Comparison of ENCODE assay signal across 8 cellular contexts in genomic region chr10:92419740-92420553, GRCh38.
DNase-seq lines count a peak whose midpoint lies in the region; ATAC-seq and TF ChIP-seq lines count a peak whose summit lies in the region.

No MANE protein-coding gene starts in this region.

- H3K27ac ChIP-seq in duodenal mucosa (ENCODE audit: low read depth, low read length) (no peak overlapping the region), liver (ENCODE audit: low read depth in 1 of 2, low read length in 2 of 2) (no peak overlapping the region), thymus (ENCODE audit: low read depth) (no peak overlapping the region)

- H3K27me3 ChIP-seq in duodenal mucosa (ENCODE audit: control insufficient read depth in 1 of 2, insufficient read depth in 2 of 2, low read length in 2 of 2) (peaks cover 7 to 10% of the 10 kb centered on the region in 2 donors), liver (ENCODE audit: control insufficient read depth in 4 of 4, insufficient read depth in 4 of 4, low read length in 3 of 4) (peaks cover 0 to 5% (median 1%) of the 10 kb centered on the region in 4 donors), thymus (ENCODE audit: control insufficient read depth, insufficient read depth) (peaks cover 6% of the 10 kb centered on the region)

- H3K4me1 Mint-ChIP-seq in T-helper 2 cell treated with Interferon-gamma antibody and Interleukin-4, amounts not matched to agents 5 μg/mL and 100 μg/mL, for 36 hours (ENCODE audit: low read depth): peaks cover 6% of the 10 kb centered on the region

- no peak for ATAC-seq in activated CD4-positive, CD25-positive, alpha-beta regulatory T cell treated with anti-CD3 and anti-CD28 coated beads, Interleukin-2, amount 50 U/mL, for 24 hours
- no peak for ATAC-seq in HG02938 (IDR thresholded peaks at IDR 0.05; ENCODE audit: unreplicated experiment)

- TF ChIP-seq RAD21 in liver (IDR thresholded peaks at IDR 0.05): peak; percentile 7 to 59

- H3K9me3 Mint-ChIP-seq in T-helper 2 cell treated with Interferon-gamma antibody and Interleukin-4, amounts not matched to agents 5 μg/mL and 100 μg/mL, for 36 hours: peaks cover 6% of the 10 kb centered on the region

- no peak overlapping the region for H3K27ac Mint-ChIP-seq in T-helper 2 cell treated with Interferon-gamma antibody and Interleukin-4, amounts not matched to agents 5 μg/mL and 100 μg/mL, for 36 hours

- H3K36me3 Mint-ChIP-seq in T-helper 2 cell treated with Interferon-gamma antibody and Interleukin-4, amounts not matched to agents 5 μg/mL and 100 μg/mL, for 36 hours (ENCODE audit: low read depth): no peaks in the 10 kb centered on the region

- DNase-seq in T-helper 2 cell treated with Interferon-gamma antibody and Interleukin-4, amounts not matched to agents 5 μg/mL and 100 μg/mL, for 36 hours (ENCODE audit: low spot score): no peak
- no peak for DNase-seq in T-helper 2 cell
- DNase-seq in Ammon's horn (ENCODE audit: low spot score): no peak

- peak overlapping the region; percentile 30 for H3K4me3 Mint-ChIP-seq in T-helper 2 cell treated with Interferon-gamma antibody and Interleukin-4, amounts not matched to agents 5 μg/mL and 100 μg/mL, for 36 hours

- H3K27me3 Mint-ChIP-seq in T-helper 2 cell treated with Interferon-gamma antibody and Interleukin-4, amounts not matched to agents 5 μg/mL and 100 μg/mL, for 36 hours (ENCODE audit: low read depth): peaks cover 40% of the 10 kb centered on the region

- peak; percentile 28 for TF ChIP-seq CTCF in liver (IDR thresholded peaks at IDR 0.05; ENCODE audit: low read depth, low read length, missing input control)

- no peaks in the 10 kb centered on the region for H3K9me3 ChIP-seq in duodenal mucosa (ENCODE audit: control insufficient read depth in 1 of 2, low read length in 2 of 2)
- H3K9me3 ChIP-seq in liver (ENCODE audit: control insufficient read depth in 4 of 4, low read length in 3 of 4): peaks cover 0 to 3% (median 0%) of the 10 kb centered on the region in 4 donors
- no peaks in the 10 kb centered on the region for H3K9me3 ChIP-seq in thymus (ENCODE audit: control insufficient read depth)

- H3K4me3 ChIP-seq in duodenal mucosa (ENCODE audit: low read depth in 1 of 2, low read length in 2 of 2) (peak overlapping the region; percentile 25 to 56), liver (ENCODE audit: low read depth in 1 of 3, low read length in 3 of 3) (peak overlapping the region in 1 of 3 donors; percentile 50), thymus (ENCODE audit: low read length) (peak overlapping the region; percentile 27)

- H3K9ac ChIP-seq in duodenal mucosa (ENCODE audit: low read depth in 1 of 2, low read length in 2 of 2): no peak overlapping the region
- no peak overlapping the region for H3K9ac ChIP-seq in liver (ENCODE audit: low read depth in 1 of 2, low read length in 2 of 2)

- WGBS in liver: 40% methylated on average over 34 of the region's 34 CpGs
- WGBS in thymus: 69% methylated on average over 34 of the region's 34 CpGs

- H3K4me1 ChIP-seq in duodenal mucosa (ENCODE audit: control insufficient read depth in 1 of 2, insufficient read depth in 2 of 2, low read length in 2 of 2): no peaks in the 10 kb centered on the region
- peaks cover 2 to 6% (median 4%) of the 10 kb centered on the region in 4 donors for H3K4me1 ChIP-seq in liver (ENCODE audit: control insufficient read depth in 4 of 4, insufficient read depth in 4 of 4, low read length in 3 of 4)
- no peaks in the 10 kb centered on the region for H3K4me1 ChIP-seq in thymus (ENCODE audit: control insufficient read depth, insufficient read depth, low read length)

- no peaks in the 10 kb centered on the region for H3K36me3 ChIP-seq in duodenal mucosa (ENCODE audit: control insufficient read depth in 1 of 2, insufficient read depth in 2 of 2, low read length in 2 of 2)
- H3K36me3 ChIP-seq in liver (ENCODE audit: control insufficient read depth in 4 of 4, insufficient read depth in 3 of 4, low read depth in 1 of 4, low read length in 3 of 4): no peaks in the 10 kb centered on the region
- H3K36me3 ChIP-seq in thymus (ENCODE audit: control insufficient read depth, insufficient read depth): no peaks in the 10 kb centered on the region

TF ChIP-seq in liver, 16 proteins besides CTCF, POLR2A, EP300 and RAD21:
- TF ChIP-seq EGR1 (IDR thresholded peaks at IDR 0.05; ENCODE audit: low read depth in 2 of 2) (no peak), RXRA (IDR thresholded peaks at IDR 0.05) (peak in 1 of 2 donors; percentile 41)
